Comparison of ENCODE assay signal across 8 cellular contexts in genomic region chr5:132497488-132497997, GRCh38. TPM values are rescaled to one million over a fixed set of nuclear protein-coding genes. Genes with fewer than 3 reads are reported as not detected.
A peak's percentile ranks its signal among the peaks of the same experiment; 100 is the strongest.
DNase-seq lines count a peak whose midpoint lies in the region; ATAC-seq and TF ChIP-seq lines count a peak whose summit lies in the region.

No MANE protein-coding gene starts in this region.

- H3K27ac ChIP-seq in adipose tissue (ENCODE audit: low read depth, low read length) (peak overlapping the region; percentile 65), right atrium auricular region (peak overlapping the region; percentile 94 to 95)

- H3K4me1 ChIP-seq in right atrium auricular region, result peaks cover 0 to 55% of the 10 kb centered on the region in 2 donors

- no peaks in the 10 kb centered on the region for H3K9me3 ChIP-seq in right atrium auricular region

- no peaks in the 10 kb centered on the region for H3K36me3 ChIP-seq in right atrium auricular region

- peak overlapping the region in 1 of 2 donors; percentile 75 for H3K4me3 ChIP-seq in right atrium auricular region

- ATAC-seq in activated CD4-positive, CD25-positive, alpha-beta regulatory T cell treated with anti-CD3 and anti-CD28 coated beads, Interleukin-2, amount 50 U/mL, for 24 hours, result no peak
- ATAC-seq in HG02852 (IDR thresholded peaks at IDR 0.05; ENCODE audit: unreplicated experiment), result no peak

- no peaks in the 10 kb centered on the region for H3K27me3 ChIP-seq in right atrium auricular region

- peak; percentile 71 for DNase-seq in AG09319 (ENCODE audit: extremely low read depth, low read depth)
- peak; percentile 82 for DNase-seq in HS-5 (ENCODE audit: low read depth)
- peak; percentile 91 for DNase-seq in right atrium auricular region (ENCODE audit: low spot score)
- peak; percentile 93 for DNase-seq in renal cortical epithelial cell (ENCODE audit: low read depth)
- no peak for DNase-seq in NCI-H345 (lab: John Stamatoyannopoulos, UW)

- no peak for TF ChIP-seq CTCF in AG09319 (IDR thresholded peaks at IDR 0.05; ENCODE audit: low read depth, low read length)
- no peak for TF ChIP-seq CTCF in right atrium auricular region (IDR thresholded peaks at IDR 0.05)

- WGBS in adipose tissue, 3 donors, result 32 to 51% (median 44%) methylated on average over 6 of the region's 6 CpGs

RNA-seq across cellular contexts. Expression of gene IRF1, which starts 7.0 kb away (rescaled TPM):
- 10 to 100 TPM in 2 of 3 donors, 1 to 10 TPM in 1; 9.1 to 90.5 (median 58.0) TPM for polyA plus RNA-seq in adipose tissue
- total RNA-seq in right atrium auricular region (10 to 100 TPM; 10.1 to 15.8 TPM), renal cortical epithelial cell (28.7 and 35.1 TPM in 2 replicates)

RNA-seq across cellular contexts. Expression of gene IL5, which starts 45.8 kb away (rescaled TPM):
- polyA plus RNA-seq in adipose tissue, result under 1 TPM in 1 of 3 donors, not detected in 2; 0.09 TPM
- total RNA-seq in right atrium auricular region (not detected), renal cortical epithelial cell (not detected in 2 replicates)

RNA-seq across cellular contexts. Expression of gene RAD50, which starts 59.2 kb away (rescaled TPM):
- 10 to 100 TPM in 1 of 3 donors, 1 to 10 TPM in 2; 6.3 to 10.1 (median 8.5) TPM for polyA plus RNA-seq in adipose tissue
- total RNA-seq in right atrium auricular region (10 to 100 TPM; 11.5 to 18.6 TPM), renal cortical epithelial cell (17.4 and 58.0 TPM in 2 replicates)
